28 cellular contexts compared by ENCODE assay signal in the genomic region with DNA sequence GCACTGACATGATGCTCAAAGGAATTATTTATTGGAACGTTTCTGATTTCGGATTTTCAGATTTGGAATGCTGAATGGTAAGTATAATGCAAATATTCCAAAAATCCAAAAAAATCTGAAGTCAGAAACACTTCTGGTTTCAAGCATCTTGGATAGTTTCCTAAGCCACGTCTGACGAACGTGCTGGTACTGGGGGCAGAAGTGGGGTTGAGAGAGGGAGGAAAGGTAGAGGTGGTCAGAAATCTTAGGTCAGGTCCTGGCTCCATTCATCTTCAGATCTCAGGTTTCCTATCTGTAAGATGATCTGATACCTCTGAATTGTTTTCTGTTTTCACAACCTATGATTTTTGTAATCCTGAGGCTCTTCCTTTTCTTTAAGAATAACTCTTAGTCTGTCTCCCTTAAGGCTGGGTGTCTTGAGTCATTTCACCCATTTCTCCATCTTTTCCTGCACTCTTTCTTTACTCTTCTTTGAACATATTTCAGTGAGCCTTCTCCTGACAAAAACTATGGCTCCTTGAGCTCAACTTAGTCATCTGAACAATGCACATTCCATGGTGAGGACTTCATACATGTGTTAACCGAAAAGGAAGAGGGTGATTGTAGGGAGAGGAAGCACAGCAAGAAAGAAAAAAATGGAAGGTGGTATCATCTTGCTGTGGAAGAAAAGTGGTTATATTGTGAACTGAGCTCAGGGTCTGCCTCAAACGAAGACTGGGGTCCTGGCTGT. TPM values are rescaled to one million over a fixed set of nuclear protein-coding genes. Genes with fewer than 3 reads are reported as not detected.
"Had no signal": no experiment of that assay in that cellular context is flagged by ENCODE, and none has a peak within 500 bp of the region (broad histone marks: within the 10 kb centered on the region; RNA-seq: fewer than 3 reads in every experiment).

No MANE protein-coding gene starts in this region.

- H3K9me3 ChIP-seq: adrenal gland, ascending aorta, breast epithelium, colonic mucosa, esophagus squamous epithelium, gastroesophageal sphincter, upper lobe of left lung had no signal

- H3K36me3 ChIP-seq: adrenal gland, ascending aorta, breast epithelium, colonic mucosa, esophagus squamous epithelium, upper lobe of left lung had no signal

- H3K4me1 Mint-ChIP-seq: activated B cell treated with CpG ODN at 0.5 μM for 24 hours; activated CD4-positive, alpha-beta T cell treated with anti-CD3 and anti-CD28 coated beads for 36 hours; activated T-helper 17 cell treated with anti-CD3 and anti-CD28 coated beads, Interleukin-2, amount 50 U/mL, for 72 hours; central memory CD8-positive, alpha-beta T cell; memory B cell; stimulated activated memory B cell treated with anti-CD40 and anti-IgM and Interleukin-4, amounts not matched to agents 10 μg/mL and 1 μg/mL and 100 μg/mL, for 72 hours had no signal

- H3K4me3 Mint-ChIP-seq: activated B cell treated with CpG ODN at 0.5 μM for 24 hours; activated CD4-positive, alpha-beta T cell treated with anti-CD3 and anti-CD28 coated beads for 36 hours; activated T-cell treated with anti-CD3 and anti-CD28 coated beads, Interleukin-2, amount 50 U/mL, for 24 hours; activated T-helper 17 cell treated with anti-CD3 and anti-CD28 coated beads, Interleukin-2, amount 50 U/mL, for 72 hours; central memory CD8-positive, alpha-beta T cell; memory B cell; stimulated activated memory B cell treated with anti-CD40 and anti-IgM and Interleukin-4, amounts not matched to agents 10 μg/mL and 1 μg/mL and 100 μg/mL, for 72 hours had no signal

- H3K27me3 Mint-ChIP-seq: activated B cell treated with CpG ODN at 0.5 μM for 24 hours had no signal

- H3K27ac Mint-ChIP-seq: activated B cell treated with CpG ODN at 0.5 μM for 24 hours; activated CD4-positive, alpha-beta T cell treated with anti-CD3 and anti-CD28 coated beads for 36 hours; activated naive CD4-positive, alpha-beta T cell treated with anti-CD3 and anti-CD28 coated beads, Interleukin-2, amount 50 U/mL, for 72 hours; activated T-cell treated with anti-CD3 and anti-CD28 coated beads, Interleukin-2, amount 50 U/mL, for 24 hours; activated T-helper 17 cell treated with anti-CD3 and anti-CD28 coated beads, Interleukin-2, amount 50 U/mL, for 72 hours; memory B cell; stimulated activated memory B cell treated with anti-CD40 and anti-IgM and Interleukin-4, amounts not matched to agents 10 μg/mL and 1 μg/mL and 100 μg/mL, for 72 hours had no signal

- DNase-seq: activated B cell treated with CpG ODN at 0.5 μM for 24 hours; activated CD4-positive, alpha-beta T cell treated with anti-CD3 and anti-CD28 coated beads for 36 hours; activated CD4-positive, alpha-beta T cell treated with anti-CD3 and anti-CD28 coated beads, Interleukin-2, amount 50 U/mL, for 4 hours; activated CD8-positive, alpha-beta memory T cell treated with anti-CD3 and anti-CD28 coated beads for 24 hours; activated CD8-positive, alpha-beta memory T cell treated with anti-CD3 and anti-CD28 coated beads, Interleukin-2, amount 50 U/mL, for 4 hours; activated T-cell treated with anti-CD3 and anti-CD28 coated beads, Interleukin-2, amount 50 U/mL, for 24 hours; adrenal gland; colonic mucosa; dorsolateral prefrontal cortex; esophagus squamous epithelium; head of caudate nucleus; hypothalamus; occipital lobe; posterior cingulate gyrus; stimulated activated CD4-positive, alpha-beta T cell treated with anti-CD3 and anti-CD28 coated beads, Interleukin-15, amount 100 ng/mL, for 24 hours; T1000 had no signal

- H3K27ac ChIP-seq: adrenal gland, breast epithelium, colonic mucosa, dorsolateral prefrontal cortex, esophagus squamous epithelium, upper lobe of left lung had no signal

- H3K9me3 Mint-ChIP-seq: activated B cell treated with CpG ODN at 0.5 μM for 24 hours; activated naive CD4-positive, alpha-beta T cell treated with anti-CD3 and anti-CD28 coated beads, Interleukin-2, amount 50 U/mL, for 72 hours; activated T-cell treated with anti-CD3 and anti-CD28 coated beads, Interleukin-2, amount 50 U/mL, for 24 hours; activated T-helper 17 cell treated with anti-CD3 and anti-CD28 coated beads, Interleukin-2, amount 50 U/mL, for 72 hours; central memory CD8-positive, alpha-beta T cell; memory B cell; stimulated activated memory B cell treated with anti-CD40 and anti-IgM and Interleukin-4, amounts not matched to agents 10 μg/mL and 1 μg/mL and 100 μg/mL, for 72 hours had no signal

- H3K27me3 ChIP-seq: adrenal gland, ascending aorta, breast epithelium, colonic mucosa, dorsolateral prefrontal cortex, esophagus squamous epithelium, gastroesophageal sphincter, upper lobe of left lung had no signal

- H3K4me3 ChIP-seq: adrenal gland, breast epithelium, colonic mucosa, dorsolateral prefrontal cortex, esophagus squamous epithelium, gastroesophageal sphincter, smooth muscle cell, upper lobe of left lung had no signal

- H3K4me1 ChIP-seq: breast epithelium, colonic mucosa, upper lobe of left lung had no signal

- H3K36me3 Mint-ChIP-seq: activated naive CD4-positive, alpha-beta T cell treated with anti-CD3 and anti-CD28 coated beads, Interleukin-2, amount 50 U/mL, for 72 hours; memory B cell; stimulated activated memory B cell treated with anti-CD40 and anti-IgM and Interleukin-4, amounts not matched to agents 10 μg/mL and 1 μg/mL and 100 μg/mL, for 72 hours had no signal

- H3K4me2 ChIP-seq: smooth muscle cell had no signal

- ATAC-seq: activated CD4-positive, alpha-beta T cell treated with anti-CD3 and anti-CD28 coated beads for 36 hours; activated naive CD4-positive, alpha-beta T cell treated with anti-CD3 and anti-CD28 coated beads, Interleukin-2, amount 50 U/mL, for 72 hours; activated T-helper 17 cell treated with anti-CD3 and anti-CD28 coated beads, Interleukin-2, amount 50 U/mL, for 72 hours; gastroesophageal sphincter; sciatic nerve; stimulated activated memory B cell treated with anti-CD40 and anti-IgM and Interleukin-4, amounts not matched to agents 10 μg/mL and 1 μg/mL and 100 μg/mL, for 72 hours had no signal

RNA-seq across cellular contexts. Expression of gene SGCD, which starts 3.3 kb away (rescaled TPM):
- total RNA-seq: activated B cell treated with CpG ODN at 0.5 μM for 24 hours; activated CD4-positive, alpha-beta T cell treated with anti-CD3 and anti-CD28 coated beads for 36 hours; activated T-helper 17 cell treated with anti-CD3 and anti-CD28 coated beads, Interleukin-2, amount 50 U/mL, for 72 hours; T-helper 1 cell treated with Interleukin-12 subunit alpha and Interleukin-12 subunit beta and Interleukin-4 antibody, amounts not matched to agents 30 ng/mL and 1 ng/mL, for 36 hours had no signal
